8 cellular contexts compared by ENCODE assay signal in the genomic region with DNA sequence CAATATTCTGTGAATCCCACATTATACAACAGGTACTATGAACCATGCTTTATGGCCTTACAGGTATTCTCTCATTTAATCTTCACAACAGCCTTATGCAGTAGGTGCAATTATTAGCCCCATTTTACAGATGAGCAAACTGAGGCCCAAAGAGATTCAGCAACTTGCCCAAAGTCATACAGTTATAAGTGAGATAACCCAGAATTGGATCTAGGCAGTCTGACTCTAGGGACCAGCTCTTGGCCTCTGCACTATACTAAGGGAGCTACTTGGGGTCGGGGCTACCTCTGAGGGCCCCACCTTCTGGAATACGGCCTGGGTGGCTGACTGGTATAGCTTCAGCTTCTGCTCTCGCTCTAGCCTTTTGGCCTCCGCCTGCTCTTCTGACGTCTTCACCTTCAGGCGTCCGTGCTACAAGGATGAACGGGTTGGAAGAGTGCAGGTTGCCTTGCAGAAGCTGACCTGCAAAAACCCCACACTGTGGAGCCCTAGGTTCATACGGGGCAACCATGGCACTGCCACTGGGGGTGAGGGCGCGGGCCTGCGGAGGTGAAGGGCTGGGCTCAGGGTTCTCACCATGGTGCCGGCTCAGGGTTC. TPM values are rescaled to one million over a fixed set of nuclear protein-coding genes. Genes with fewer than 3 reads are reported as not detected.
DNase-seq lines count a peak whose midpoint lies in the region; ATAC-seq and TF ChIP-seq lines count a peak whose summit lies in the region.

No MANE protein-coding gene starts in this region.

- H3K79me2 ChIP-seq in mammary epithelial cell (ENCODE audit: insufficient read depth, low read length): peaks cover 29% of the 10 kb centered on the region

- H3K27me3 Mint-ChIP-seq in CD4-positive, CD25-positive, alpha-beta regulatory T cell: no peaks in the 10 kb centered on the region
- no peaks in the 10 kb centered on the region for H3K27me3 Mint-ChIP-seq in IgD-negative memory B cell

- peaks cover 17% of the 10 kb centered on the region for H3K36me3 Mint-ChIP-seq in CD4-positive, CD25-positive, alpha-beta regulatory T cell
- H3K36me3 Mint-ChIP-seq in IgD-negative memory B cell: peaks cover 7% of the 10 kb centered on the region

- peak overlapping the region; percentile 82 for H2AFZ ChIP-seq in mammary epithelial cell (ENCODE audit: low read depth, low read length)

- H3K27ac ChIP-seq in CD4-positive, CD25-positive, alpha-beta regulatory T cell (ENCODE audit: insufficient read depth, low read length, poor library complexity, severe bottlenecking): peak overlapping the region; percentile 98
- H3K27ac ChIP-seq in mammary epithelial cell (ENCODE audit: insufficient read depth, low read depth, low read length) (peak overlapping the region; percentile 84), mucosa of rectum (ENCODE audit: low read depth in 2 of 2, low read length in 2 of 2) (peak overlapping the region; percentile 97 to 98)

- no peak for ATAC-seq in CD4-positive, CD25-positive, alpha-beta regulatory T cell (ENCODE audit: low read depth in 2 of 2)

- H3K27me3 ChIP-seq in CD4-positive, CD25-positive, alpha-beta regulatory T cell (ENCODE audit: control insufficient read depth, insufficient read depth, low read length): no peaks in the 10 kb centered on the region
- no peaks in the 10 kb centered on the region for H3K27me3 ChIP-seq in mammary epithelial cell (ENCODE audit: insufficient read depth, low read length)
- no peaks in the 10 kb centered on the region for H3K27me3 ChIP-seq in mucosa of rectum (ENCODE audit: control insufficient read depth in 2 of 2, insufficient read depth in 2 of 2, low read length in 2 of 2)

- peak overlapping the region; percentile 75 for H3K4me2 ChIP-seq in mammary epithelial cell (ENCODE audit: insufficient read depth, low read depth, low read length)

- H3K9me3 ChIP-seq in CD4-positive, CD25-positive, alpha-beta regulatory T cell (ENCODE audit: control insufficient read depth in 2 of 2, low read length in 2 of 2): no peaks in the 10 kb centered on the region
- H3K9me3 ChIP-seq in mammary epithelial cell (replicated peaks; ENCODE audit: insufficient read depth, low read length) (no peaks in the 10 kb centered on the region), mucosa of rectum (ENCODE audit: control insufficient read depth in 2 of 2, low read length in 2 of 2) (no peaks in the 10 kb centered on the region)

- no peaks in the 10 kb centered on the region for H3K9me3 Mint-ChIP-seq in CD4-positive, CD25-positive, alpha-beta regulatory T cell
- H3K9me3 Mint-ChIP-seq in IgD-negative memory B cell: no peaks in the 10 kb centered on the region

- in situ Hi-C loops in mammary epithelial cell (cut with MboI; ENCODE audit: low sequenced_read_pairs in 2 of 2): no loop called here

- H3K4me1 ChIP-seq in CD4-positive, CD25-positive, alpha-beta regulatory T cell (ENCODE audit: control insufficient read depth, insufficient read depth, low read length, poor library complexity, severe bottlenecking): peaks cover 32% of the 10 kb centered on the region
- H3K4me1 ChIP-seq in mammary epithelial cell (ENCODE audit: insufficient read depth, low read length) (peaks cover 29% of the 10 kb centered on the region), mucosa of rectum (ENCODE audit: control insufficient read depth in 2 of 2, insufficient read depth in 2 of 2, low read length in 2 of 2) (peaks cover 5 to 10% of the 10 kb centered on the region in 2 donors)

- H3K4me1 Mint-ChIP-seq in CD4-positive, CD25-positive, alpha-beta regulatory T cell: peaks cover 23 to 53% (median 33%) of the 10 kb centered on the region in 4 donors
- peaks cover 22 to 37% (median 31%) of the 10 kb centered on the region in 3 donors for H3K4me1 Mint-ChIP-seq in IgD-negative memory B cell

- intact Hi-C loops in mammary epithelial cell (cut with micrococcal nuclease): loop anchor here (1.0 to 5.0 kb wide), 4 partner anchors 26 to 54 kb away; a partner anchor contains a TSS

- peak overlapping the region in 2 of 3 donors; percentile 97 to 98 for H3K27ac Mint-ChIP-seq in CD4-positive, CD25-positive, alpha-beta regulatory T cell
- peak overlapping the region; percentile 63 to 99 (median 96) for H3K27ac Mint-ChIP-seq in IgD-negative memory B cell

- H3K4me3 Mint-ChIP-seq in CD4-positive, CD25-positive, alpha-beta regulatory T cell: peak overlapping the region; percentile 86 to 95 (median 92)
- H3K4me3 Mint-ChIP-seq in IgD-negative memory B cell: peak overlapping the region; percentile 89 to 96 (median 96)

- 9% methylated on average over 11 of the region's 13 CpGs for WGBS in mammary epithelial cell (ENCODE audit: low coverage, missing lambda C conversion rate)

- DNase-seq in CD4-positive, CD25-positive, alpha-beta regulatory T cell: no peak
- no peak for DNase-seq in mammary epithelial cell
- DNase-seq in islet precursor cell: no peak
- no peak for DNase-seq in SHP77 treated with DMSO at 0.1 percent for 48 hours (lab: John Stamatoyannopoulos, UW)
- DNase-seq in NAMALWA (ENCODE audit: low spot score): no peak
- no peak for DNase-seq in NCI-H1105 (lab: John Stamatoyannopoulos, UW)

- H4K20me1 ChIP-seq in mammary epithelial cell (ENCODE audit: insufficient read depth, low read length): no peaks in the 10 kb centered on the region

- dilution Hi-C loops in mammary epithelial cell (cut with HindIII; ENCODE audit: low sequenced_read_pairs): no loop called here

- peaks cover 23% of the 10 kb centered on the region for H3K36me3 ChIP-seq in CD4-positive, CD25-positive, alpha-beta regulatory T cell (ENCODE audit: control insufficient read depth, insufficient read depth, low read length)
- H3K36me3 ChIP-seq in mammary epithelial cell (ENCODE audit: insufficient read depth, low read length): peaks cover 8% of the 10 kb centered on the region
- H3K36me3 ChIP-seq in mucosa of rectum (ENCODE audit: control insufficient read depth in 2 of 2, insufficient read depth in 2 of 2, low read length in 2 of 2): peaks cover 28 to 32% of the 10 kb centered on the region in 2 donors

- TSS peak; percentile 1 for BruUV-seq in mammary epithelial cell (replicated peaks; lab: Mats Ljungman, UMichigan)

- TF ChIP-seq CTCF in mammary epithelial cell (conservative IDR thresholded peaks at IDR 0.05 in 1 of 2, IDR thresholded peaks at IDR 0.05 in 1 of 2; ENCODE audit: extremely low read depth in 1 of 2, insufficient read depth in 1 of 2, low read depth in 1 of 2, low read length in 2 of 2): no peak

- peak overlapping the region; percentile 79 for H3K4me3 ChIP-seq in CD4-positive, CD25-positive, alpha-beta regulatory T cell (ENCODE audit: low read depth, low read length)
- H3K4me3 ChIP-seq in mammary epithelial cell (replicated peaks in 1 of 3; ENCODE audit: insufficient read depth in 1 of 3, low read depth in 2 of 3, low read length in 3 of 3) (peak overlapping the region; percentile 64 to 90 (median 70)), mucosa of rectum (ENCODE audit: low read length in 2 of 2) (peak overlapping the region; percentile 95 to 98)

- H3K9ac ChIP-seq in mammary epithelial cell (ENCODE audit: insufficient read depth, low read length) (peak overlapping the region; percentile 85), mucosa of rectum (ENCODE audit: low read depth in 1 of 2, low read length in 2 of 2) (peak overlapping the region; percentile 95 to 97)

- CTCF ChIA-PET in mammary epithelial cell (lab: Charles Lee; ENCODE audit: low non-redundant PET): no interaction called here

RNA-seq across cellular contexts. Expression of a gene that starts 0.8 kb away (rescaled TPM):
- total RNA-seq in CD4-positive, CD25-positive, alpha-beta regulatory T cell: 78.6 TPM
- polyA plus RNA-seq in CD4-positive, CD25-positive, alpha-beta regulatory T cell: 10 to 100 TPM; 25.1 to 40.4 (median 30.3) TPM
- polyA plus RNA-seq in IgD-negative memory B cell (37.9 TPM), mammary epithelial cell (80.7 TPM)
- total RNA-seq in mammary epithelial cell: 10 to 100 TPM; 51.3 to 74.5 TPM
- polyA minus RNA-seq in mammary epithelial cell: 141 TPM

RNA-seq across cellular contexts. Expression of a gene that starts 7.7 kb away (rescaled TPM):
- total RNA-seq in CD4-positive, CD25-positive, alpha-beta regulatory T cell: 4.0 TPM
- not detected for polyA plus RNA-seq in CD4-positive, CD25-positive, alpha-beta regulatory T cell
- polyA plus RNA-seq in IgD-negative memory B cell: not detected
- 10 to 100 TPM in 1 of 2 donors, 1 to 10 TPM in 1; 7.5 to 21.9 TPM for total RNA-seq in mammary epithelial cell
- 8.7 TPM for polyA plus RNA-seq in mammary epithelial cell
- 9.0 TPM for polyA minus RNA-seq in mammary epithelial cell

RNA-seq across cellular contexts. Expression of a gene that starts 28.2 kb away (rescaled TPM):
- 169 TPM for total RNA-seq in CD4-positive, CD25-positive, alpha-beta regulatory T cell
- 100 to 1,000 TPM; 216 to 242 (median 223) TPM for polyA plus RNA-seq in CD4-positive, CD25-positive, alpha-beta regulatory T cell
- polyA plus RNA-seq in IgD-negative memory B cell: 186 TPM
- total RNA-seq in mammary epithelial cell: 100 to 1,000 TPM in 1 of 2 donors, 10 to 100 TPM in 1; 48.5 to 111 TPM
- polyA plus RNA-seq in mammary epithelial cell: 39.4 TPM
- 85.4 TPM for polyA minus RNA-seq in mammary epithelial cell

RNA-seq across cellular contexts. Expression of a gene that starts 28.9 kb away (rescaled TPM):
- total RNA-seq in CD4-positive, CD25-positive, alpha-beta regulatory T cell: 41.2 TPM
- polyA plus RNA-seq in CD4-positive, CD25-positive, alpha-beta regulatory T cell: 10 to 100 TPM; 21.7 to 48.5 (median 31.9) TPM
- polyA plus RNA-seq in IgD-negative memory B cell (27.3 TPM), mammary epithelial cell (85.0 TPM)
- total RNA-seq in mammary epithelial cell: 10 to 100 TPM; 19.2 to 84.8 TPM
- polyA minus RNA-seq in mammary epithelial cell: 36.0 TPM

RNA-seq across cellular contexts. Expression of a gene that starts 29.0 kb away (rescaled TPM):
- 30.0 TPM for total RNA-seq in CD4-positive, CD25-positive, alpha-beta regulatory T cell
- polyA plus RNA-seq in CD4-positive, CD25-positive, alpha-beta regulatory T cell: 1 to 10 TPM; 1.3 to 2.5 (median 1.8) TPM
- polyA plus RNA-seq in IgD-negative memory B cell: 1.6 TPM
- 10 to 100 TPM; 26.7 to 42.8 TPM for total RNA-seq in mammary epithelial cell
- 13.4 TPM for polyA plus RNA-seq in mammary epithelial cell
- 62.6 TPM for polyA minus RNA-seq in mammary epithelial cell
